ENCODE assay signal across 9 cellular contexts in genomic region chrY:12662745-12663576, GRCh38. TPM values are rescaled to one million over a fixed set of nuclear protein-coding genes. Genes with fewer than 3 reads are reported as not detected.
DNase-seq lines count a peak whose midpoint lies in the region; ATAC-seq, FAIRE-seq and TF ChIP-seq lines count a peak whose summit lies in the region.
"Had no signal": no experiment of that assay in that cellular context is flagged by ENCODE, and none has a peak within 500 bp of the region (broad histone marks: within the 10 kb centered on the region; RNA-seq: fewer than 3 reads in every experiment).

No MANE protein-coding gene starts in this region.

- DNase-seq in MG63 (peak; percentile 36), mucosa of descending colon (peak in 2 of 3 donors; percentile 43 to 50), islet precursor cell (no peak), nephron progenitor cell (no peak), urothelium cell line (ENCODE audit: low spot score) (no peak), NCI-H82 treated with DMSO at 0.1 percent for 48 hours (lab: John Stamatoyannopoulos, UW; ENCODE audit: unreplicated experiment) (no peak)
- DNase-seq in activated naive CD8-positive, alpha-beta T cell treated with anti-CD3 and anti-CD28 coated beads for 36 hours: peak; percentile 42

- TF ChIP-seq CTCF in mucosa of descending colon (IDR thresholded peaks at IDR 0.05): no peak
- TF ChIP-seq CTCF in nephron progenitor cell (IDR thresholded peaks at IDR 0.05): no peak

- peaks cover 6% of the 10 kb centered on the region for H3K4me1 Mint-ChIP-seq in activated naive CD8-positive, alpha-beta T cell treated with anti-CD3 and anti-CD28 coated beads for 36 hours
- no peaks in the 10 kb centered on the region for H3K4me1 Mint-ChIP-seq in nephron progenitor cell
- H3K4me1 Mint-ChIP-seq: IgD-negative memory B cell had no signal

- FAIRE-seq in urothelium cell line (lab: Jason Lieb, UNC): no peak

- peak overlapping the region; percentile 98 for H3K27ac Mint-ChIP-seq in activated naive CD8-positive, alpha-beta T cell treated with anti-CD3 and anti-CD28 coated beads for 36 hours
- no peak overlapping the region for H3K27ac Mint-ChIP-seq in nephron progenitor cell
- H3K27ac Mint-ChIP-seq: IgD-negative memory B cell had no signal

- no peaks in the 10 kb centered on the region for H3K27me3 ChIP-seq in MG63

- H3K36me3 ChIP-seq in MG63 (peaks cover 32% of the 10 kb centered on the region), mucosa of descending colon (ENCODE audit: low read depth) (no peaks in the 10 kb centered on the region)

- H3K4me3 Mint-ChIP-seq in activated naive CD8-positive, alpha-beta T cell treated with anti-CD3 and anti-CD28 coated beads for 36 hours: peak overlapping the region; percentile 97
- no peak overlapping the region for H3K4me3 Mint-ChIP-seq in nephron progenitor cell
- H3K4me3 Mint-ChIP-seq: IgD-negative memory B cell had no signal

- no peaks in the 10 kb centered on the region for H3K9me3 Mint-ChIP-seq in activated naive CD8-positive, alpha-beta T cell treated with anti-CD3 and anti-CD28 coated beads for 36 hours
- H3K9me3 Mint-ChIP-seq in nephron progenitor cell: no peaks in the 10 kb centered on the region
- H3K9me3 Mint-ChIP-seq: IgD-negative memory B cell had no signal

- no peaks in the 10 kb centered on the region for H3K27me3 Mint-ChIP-seq in activated naive CD8-positive, alpha-beta T cell treated with anti-CD3 and anti-CD28 coated beads for 36 hours
- H3K27me3 Mint-ChIP-seq in nephron progenitor cell (ENCODE audit: low read depth, poor library complexity): no peaks in the 10 kb centered on the region
- H3K27me3 Mint-ChIP-seq: IgD-negative memory B cell had no signal

- H3K9me3 ChIP-seq in MG63 (no peaks in the 10 kb centered on the region), mucosa of descending colon (no peaks in the 10 kb centered on the region)

- peak; percentile 46 for ATAC-seq in GM19372 (IDR thresholded peaks at IDR 0.05; ENCODE audit: low read depth, unreplicated experiment)
- ATAC-seq in mucosa of descending colon: no peak

- no peaks in the 10 kb centered on the region for H3K4me1 ChIP-seq in mucosa of descending colon (ENCODE audit: low read depth)

- H3K36me3 Mint-ChIP-seq in activated naive CD8-positive, alpha-beta T cell treated with anti-CD3 and anti-CD28 coated beads for 36 hours: peaks cover 15% of the 10 kb centered on the region
- no peaks in the 10 kb centered on the region for H3K36me3 Mint-ChIP-seq in nephron progenitor cell (ENCODE audit: low read depth)
- H3K36me3 Mint-ChIP-seq: IgD-negative memory B cell had no signal

- H3K4me3 ChIP-seq in MG63: peak overlapping the region; percentile 68
- peak overlapping the region; percentile 34 for H3K4me3 ChIP-seq in mucosa of descending colon

- intact Hi-C loops in mucosa of descending colon (cut with DNase I, micrococcal nuclease): no loop called here

RNA-seq across cellular contexts. Expression of gene USP9Y, which starts 38.1 kb away (rescaled TPM):
- total RNA-seq in MG63 (2014; rRNA removed; shearing (Covaris generic); ENCODE audit: low replicate concordance): 2.0 and 8.3 TPM in 2 replicates
- total RNA-seq in activated naive CD8-positive, alpha-beta T cell treated with anti-CD3 and anti-CD28 coated beads for 36 hours: 10 to 100 TPM in 1 of 2 experiments, 1 to 10 TPM in 1; 9.8 to 11.6 TPM
- 10 to 100 TPM in 1 of 3 donors, 1 to 10 TPM in 1, not detected in 1; 9.2 to 18.1 TPM for total RNA-seq in mucosa of descending colon

Comparison
In these comparisons a context has a peak if more than half of its experiments do, and no peak if none do; other contexts are left out.
1. DNase-seq: peak in MG63 (single experiment), activated naive CD8-positive, alpha-beta T cell treated with anti-CD3 and anti-CD28 coated beads for 36 hours (single experiment) and mucosa of descending colon (2 of 3); none in islet precursor cell (single experiment), nephron progenitor cell (single experiment), urothelium cell line (single experiment) and NCI-H82 treated with DMSO at 0.1 percent for 48 hours (single experiment).